22 cellular contexts compared by ENCODE assay signal in genomic region chr1:74380252-74380651, GRCh38.
"Had no signal": no experiment of that assay in that cellular context is flagged by ENCODE, and none has a peak within 500 bp of the region (broad histone marks: within the 10 kb centered on the region; RNA-seq: fewer than 3 reads in every experiment).

No MANE protein-coding gene starts in this region.

- H3K4me3 ChIP-seq: esophagus squamous epithelium, lower lobe of right lung, psoas muscle, skin epidermis, stomach, thoracic aorta had no signal

- ATAC-seq: foreskin keratinocyte; lower lobe of right lung; natural killer cell treated with Interleukin-12 subunit alpha and Interleukin-12 subunit beta and Interleukin-15 and Interleukin-18, amount 100 ng/mL, for 72 hours; psoas muscle; sciatic nerve; stimulated activated naive B cell treated with anti-CD40 and anti-IgM and Interleukin-4, amounts not matched to agents 10 μg/mL and 1 μg/mL and 100 μg/mL, for 72 hours had no signal

- H3K27me3 ChIP-seq: esophagus squamous epithelium, foreskin keratinocyte, stomach had no signal

- H3K4me3 Mint-ChIP-seq: dendritic cell treated with granulocyte-macrophage colony-stimulating factor and Interleukin-4, amounts not matched to agents 40 ng/mL and 50 ng/mL, for 4 days; memory B cell; mesothelial cell of epicardium; natural killer cell treated with Interleukin-12 subunit alpha and Interleukin-12 subunit beta and Interleukin-15 and Interleukin-18, amount 100 ng/mL, for 72 hours; stimulated activated naive B cell treated with anti-CD40 and anti-IgM and Interleukin-4, amounts not matched to agents 10 μg/mL and 1 μg/mL and 100 μg/mL, for 72 hours had no signal

- H3K27ac Mint-ChIP-seq: dendritic cell treated with granulocyte-macrophage colony-stimulating factor and Interleukin-4, amounts not matched to agents 40 ng/mL and 50 ng/mL, for 4 days; memory B cell; mesothelial cell of epicardium; natural killer cell treated with Interleukin-12 subunit alpha and Interleukin-12 subunit beta and Interleukin-15 and Interleukin-18, amount 100 ng/mL, for 72 hours; stimulated activated naive B cell treated with anti-CD40 and anti-IgM and Interleukin-4, amounts not matched to agents 10 μg/mL and 1 μg/mL and 100 μg/mL, for 72 hours had no signal

- H3K4me1 ChIP-seq: esophagus squamous epithelium, foreskin keratinocyte, lower lobe of right lung, psoas muscle, stomach had no signal

- H3K9me3 Mint-ChIP-seq: memory B cell; stimulated activated naive B cell treated with anti-CD40 and anti-IgM and Interleukin-4, amounts not matched to agents 10 μg/mL and 1 μg/mL and 100 μg/mL, for 72 hours had no signal

- FAIRE-seq: colon, urothelium cell line had no signal

- H3K9me3 ChIP-seq: esophagus squamous epithelium, lower lobe of right lung, psoas muscle, stomach, thoracic aorta had no signal

- H3K36me3 Mint-ChIP-seq: memory B cell; mesothelial cell of epicardium; natural killer cell treated with Interleukin-12 subunit alpha and Interleukin-12 subunit beta and Interleukin-15 and Interleukin-18, amount 100 ng/mL, for 72 hours; stimulated activated naive B cell treated with anti-CD40 and anti-IgM and Interleukin-4, amounts not matched to agents 10 μg/mL and 1 μg/mL and 100 μg/mL, for 72 hours had no signal

- H3K27ac ChIP-seq: esophagus squamous epithelium, foreskin keratinocyte, lower lobe of right lung, psoas muscle, skin epidermis, stomach, thoracic aorta had no signal

- DNase-seq: cerebellar nuclear complex; esophagus squamous epithelium; foreskin keratinocyte; hippocampal formation; lower lobe of right lung; psoas muscle; retina; stimulated activated CD4-positive, alpha-beta T cell treated with anti-CD3 and anti-CD28 coated beads, Interleukin-2, amount 100 ng/mL, for 24 hours; stimulated activated CD4-positive, alpha-beta T cell treated with anti-CD3 and anti-CD28 coated beads, Interleukin-4, amount 100 ng/mL, for 4 hours; stimulated activated naive B cell treated with anti-CD40 and anti-IgM and Interleukin-4, amounts not matched to agents 10 μg/mL and 1 μg/mL and 100 μg/mL, for 72 hours; stomach; substantia nigra; trophoblast cell had no signal

- H3K36me3 ChIP-seq: esophagus squamous epithelium, lower lobe of right lung, stomach, thoracic aorta had no signal

- H3K27me3 Mint-ChIP-seq: dendritic cell treated with granulocyte-macrophage colony-stimulating factor and Interleukin-4, amounts not matched to agents 40 ng/mL and 50 ng/mL, for 4 days; natural killer cell treated with Interleukin-12 subunit alpha and Interleukin-12 subunit beta and Interleukin-15 and Interleukin-18, amount 100 ng/mL, for 72 hours; stimulated activated naive B cell treated with anti-CD40 and anti-IgM and Interleukin-4, amounts not matched to agents 10 μg/mL and 1 μg/mL and 100 μg/mL, for 72 hours had no signal

- H3K4me1 Mint-ChIP-seq: memory B cell; stimulated activated naive B cell treated with anti-CD40 and anti-IgM and Interleukin-4, amounts not matched to agents 10 μg/mL and 1 μg/mL and 100 μg/mL, for 72 hours had no signal
